1 cellular context compared by ENCODE assay signal in genomic region chr16:24610421-24610765, GRCh38.
TF ChIP-seq lines count a peak whose summit lies in the region.

No MANE protein-coding gene starts in this region.

TF ChIP-seq in HepG2, 621 proteins besides CTCF, POLR2A, EP300 and RAD21 (continued from another document):
- no peak for TF ChIP-seq ZNF639 (CRISPR knock-in tag; conservative IDR thresholded peaks at IDR 0.05)
- TF ChIP-seq, protein P1, sequence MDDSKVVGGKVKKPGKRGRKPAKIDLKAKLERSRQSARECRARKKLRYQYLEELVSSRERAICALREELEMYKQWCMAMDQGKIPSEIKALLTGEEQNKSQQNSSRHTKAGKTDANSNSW (CRISPR knock-in tag; IDR thresholded peaks at IDR 0.05; ENCODE audit: borderline replicate concordance): no peak
- no peak for TF ChIP-seq FOXP1 (IDR thresholded peaks at IDR 0.05)
- TF ChIP-seq FOXP1 (CRISPR knock-in tag; IDR thresholded peaks at IDR 0.05): no peak
- no peak for TF ChIP-seq MAZ (IDR thresholded peaks at IDR 0.05; ENCODE audit: borderline replicate concordance, low read depth, low read length)
- TF ChIP-seq MAZ (CRISPR knock-in tag; IDR thresholded peaks at IDR 0.05; ENCODE audit: low read depth): no peak
TF ChIP-seq in HepG2: peak in this region for 0.
